17 cellular contexts compared by ENCODE assay signal in genomic region chr14:96745500-96746051, GRCh38.
"Had no signal": no experiment of that assay in that cellular context is flagged by ENCODE, and none has a peak within 500 bp of the region (broad histone marks: within the 10 kb centered on the region; RNA-seq: fewer than 3 reads in every experiment).

No MANE protein-coding gene starts in this region.

- H3K9me3 Mint-ChIP-seq: dendritic cell treated with granulocyte-macrophage colony-stimulating factor and Interleukin-4, amounts not matched to agents 40 ng/mL and 50 ng/mL, for 4 days; effector memory CD8-positive, alpha-beta T cell; immature natural killer cell; naive thymus-derived CD8-positive, alpha-beta T cell had no signal

- H3K9me3 ChIP-seq: esophagus squamous epithelium, mucosa of descending colon, stomach, thoracic aorta, transverse colon had no signal

- H3K27ac ChIP-seq: esophagus squamous epithelium, skin epidermis, stomach, thoracic aorta, transverse colon had no signal

- H3K27ac Mint-ChIP-seq: dendritic cell treated with granulocyte-macrophage colony-stimulating factor and Interleukin-4, amounts not matched to agents 40 ng/mL and 50 ng/mL, for 4 days; effector memory CD8-positive, alpha-beta T cell; immature natural killer cell had no signal

- H3K36me3 ChIP-seq: esophagus squamous epithelium, stomach, thoracic aorta, transverse colon had no signal

- H3K4me3 Mint-ChIP-seq: dendritic cell treated with granulocyte-macrophage colony-stimulating factor and Interleukin-4, amounts not matched to agents 40 ng/mL and 50 ng/mL, for 4 days; effector memory CD8-positive, alpha-beta T cell; naive thymus-derived CD8-positive, alpha-beta T cell had no signal

- DNase-seq: effector memory CD8-positive, alpha-beta T cell; esophagus squamous epithelium; foreskin fibroblast; immature natural killer cell; kidney glomerular epithelial cell; mammary epithelial cell; mucosa of descending colon; naive thymus-derived CD8-positive, alpha-beta T cell; posterior cingulate gyrus; stimulated activated CD4-positive, alpha-beta T cell treated with anti-CD3 and anti-CD28 coated beads, Interleukin-12 subunit alpha, Interleukin-12 subunit beta, amount 100 ng/mL, for 4 hours; stimulated activated naive CD4-positive, alpha-beta T cell; stomach; substantia nigra; transverse colon had no signal

- H3K4me3 ChIP-seq: esophagus squamous epithelium, mucosa of descending colon, skin epidermis, stomach, thoracic aorta, transverse colon had no signal

- H3K36me3 Mint-ChIP-seq: immature natural killer cell; naive thymus-derived CD8-positive, alpha-beta T cell had no signal
